ENCODE assay signal across 1 cellular context in genomic region chr7:92448185-92448747, GRCh38.
TF ChIP-seq lines count a peak whose summit lies in the region.

No MANE protein-coding gene starts in this region.

TF ChIP-seq in IMR-90, 13 proteins besides CTCF, POLR2A, EP300 and RAD21:
- TF ChIP-seq USF2 (IDR thresholded peaks at IDR 0.05; ENCODE audit: low read depth, low read length) = no peak
- no peak for TF ChIP-seq FOS (IDR thresholded peaks at IDR 0.05; ENCODE audit: low read depth, low read length)
- TF ChIP-seq ELK1 (IDR thresholded peaks at IDR 0.05; ENCODE audit: borderline replicate concordance, low read depth, low read length) = no peak
- TF ChIP-seq RCOR1 (IDR thresholded peaks at IDR 0.05; ENCODE audit: insufficient replicate concordance, low read length) = no peak
- no peak for TF ChIP-seq BHLHE40 (IDR thresholded peaks at IDR 0.05; ENCODE audit: low read depth, low read length)
- TF ChIP-seq SMC3 (IDR thresholded peaks at IDR 0.05; ENCODE audit: low read depth, low read length) = no peak
- TF ChIP-seq RFX5 (IDR thresholded peaks at IDR 0.05; ENCODE audit: low read depth, low read length) = no peak
- TF ChIP-seq CEBPB (IDR thresholded peaks at IDR 0.05; ENCODE audit: low read depth, low read length) = no peak
- TF ChIP-seq MXI1 (IDR thresholded peaks at IDR 0.05; ENCODE audit: borderline replicate concordance, low read depth, low read length) = no peak
- no peak for TF ChIP-seq NFE2L2 (IDR thresholded peaks at IDR 0.05; ENCODE audit: low read depth, low read length)
- TF ChIP-seq CHD1 (IDR thresholded peaks at IDR 0.05; ENCODE audit: low read depth, low read length) = no peak
- no peak for TF ChIP-seq MAZ (IDR thresholded peaks at IDR 0.05; ENCODE audit: borderline replicate concordance, low read depth, low read length)
